Comparison of ENCODE assay signal across 8 cellular contexts in the genomic region with DNA sequence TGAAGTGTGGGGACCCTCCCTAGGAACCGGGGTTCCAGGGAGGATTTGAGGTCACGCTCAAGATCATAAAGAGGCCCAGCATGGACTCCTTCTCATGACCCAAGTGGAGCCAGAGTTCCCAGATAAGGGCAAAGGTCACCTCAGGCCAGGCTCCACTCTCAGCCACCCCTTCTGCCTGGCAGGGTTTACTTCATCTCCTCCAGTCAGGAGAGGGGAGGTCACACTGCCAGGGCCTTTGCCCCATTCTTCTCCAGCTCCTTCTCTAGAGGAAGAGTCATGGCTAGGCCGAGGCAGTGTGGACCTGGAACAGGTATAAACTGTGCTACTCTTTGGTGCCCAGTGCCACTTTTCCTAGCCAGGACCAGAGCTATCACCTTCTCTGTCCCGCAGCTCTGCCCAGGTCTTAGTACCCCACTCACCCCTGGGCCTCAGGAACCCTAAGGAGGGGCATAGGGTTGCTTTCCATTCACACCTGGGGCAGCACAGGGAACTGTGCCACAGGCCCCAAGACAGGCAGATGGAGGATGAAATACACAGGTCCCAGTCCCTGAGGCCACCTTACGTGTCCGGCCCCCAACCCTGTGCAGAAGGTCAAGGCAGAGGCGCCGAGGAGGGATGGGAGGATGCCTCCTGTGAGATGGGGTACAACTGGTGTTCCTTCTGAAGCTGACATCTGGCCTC. TPM values are rescaled to one million over a fixed set of nuclear protein-coding genes. Genes with fewer than 3 reads are reported as not detected.
DNase-seq lines count a peak whose midpoint lies in the region; ATAC-seq and TF ChIP-seq lines count a peak whose summit lies in the region.

No MANE protein-coding gene starts in this region.

- POLR2A ChIA-PET in Panc1 (lab: Charles Lee) = no interaction called here

- CTCF ChIA-PET in Panc1 (lab: Charles Lee) = no interaction called here

- H3K9me3 ChIP-seq in Panc1 (ENCODE audit: control insufficient read depth, insufficient read depth, low read depth, low read length) = no peaks in the 10 kb centered on the region
- H3K9me3 ChIP-seq in esophagus squamous epithelium = no peaks in the 10 kb centered on the region
- no peaks in the 10 kb centered on the region for H3K9me3 ChIP-seq in prostate gland

- no peak for ATAC-seq in Panc1
- ATAC-seq in HG02798 (IDR thresholded peaks at IDR 0.05; ENCODE audit: poor library complexity, unreplicated experiment) = no peak

- in situ Hi-C loops in Panc1 (cut with HindIII; ENCODE audit: low pct_unique_long_range_greater_than_20kb, low sequenced_read_pairs) = no loop called here

- no peaks in the 10 kb centered on the region for H3K27me3 ChIP-seq in Panc1 (ENCODE audit: control insufficient read depth, insufficient read depth, low read length)
- H3K27me3 ChIP-seq in esophagus squamous epithelium = no peaks in the 10 kb centered on the region
- no peaks in the 10 kb centered on the region for H3K27me3 ChIP-seq in prostate gland (replicated peaks; ENCODE audit: insufficient read depth)

- TF ChIP-seq POLR2A in esophagus squamous epithelium (IDR thresholded peaks at IDR 0.05) (no peak), prostate gland (IDR thresholded peaks at IDR 0.05) (no peak)

- 88 to 100% methylated on average over 3 to 7 of the region's 8 CpGs for WGBS in esophagus squamous epithelium, 2 donors
- 78% methylated on average over 8 of the region's 8 CpGs for WGBS in prostate gland

- H3K27ac ChIP-seq in Panc1 (ENCODE audit: low read length) (peak overlapping the region; percentile 78), esophagus squamous epithelium (peak overlapping the region; percentile 75 to 91 (median 88)), prostate gland (peak overlapping the region; percentile 81 to 91)

- TF ChIP-seq CTCF in Panc1 (IDR thresholded peaks at IDR 0.05) (no peak), esophagus squamous epithelium (IDR thresholded peaks at IDR 0.05) (no peak), prostate gland (IDR thresholded peaks at IDR 0.05) (no peak)

- H3K36me3 ChIP-seq in Panc1 (ENCODE audit: control insufficient read depth, insufficient read depth, low read length) (no peaks in the 10 kb centered on the region; the same call in 1 of the 2 replicates), esophagus squamous epithelium (no peaks in the 10 kb centered on the region), prostate gland (no peaks in the 10 kb centered on the region)

- DNase-seq in Panc1 (ENCODE audit: low read depth, low spot score) (no peak), esophagus squamous epithelium (lab: John Stamatoyannopoulos, UW) (no peak), prostate gland (ENCODE audit: low spot score) (no peak), head of caudate nucleus (no peak), SIG-M5 treated with dmso at 0.1 percent for 504 hours (lab: John Stamatoyannopoulos, UW; ENCODE audit: unreplicated experiment) (no peak), kidney glomerular epithelial cell (lab: John Stamatoyannopoulos, UW) (no peak)

- H3K4me1 ChIP-seq in Panc1 (ENCODE audit: control insufficient read depth, insufficient read depth, low read length) (peaks cover 20% of the 10 kb centered on the region), esophagus squamous epithelium (peaks cover 23 to 89% (median 41%) of the 10 kb centered on the region in 3 donors), prostate gland (replicated peaks) (peaks cover 7% of the 10 kb centered on the region)

- no TSS peak for BruUV-seq in Panc1 (replicated peaks; lab: Mats Ljungman, UMichigan)

- intact Hi-C loops in Panc1 (cut with micrococcal nuclease; ENCODE audit: unreplicated experiment) = no loop called here
- intact Hi-C loops in esophagus squamous epithelium (cut with DNase I) = no loop called here
- intact Hi-C loops in prostate gland (cut with DNase I) = no loop called here
- intact Hi-C loops in head of caudate nucleus (cut with DNase I) = no loop called here

- H3K4me3 ChIP-seq in GM08714 (ENCODE audit: low read length) = peak overlapping the region; percentile 55; the same call in 1 of the 2 replicates
- H3K4me3 ChIP-seq in Panc1 (ENCODE audit: low read depth in 2 of 2, low read length in 2 of 2) = peak overlapping the region; percentile 58 to 66
- H3K4me3 ChIP-seq in esophagus squamous epithelium = peak overlapping the region; percentile 42 to 87 (median 65)
- H3K4me3 ChIP-seq in prostate gland = peak overlapping the region; percentile 67 to 68

RNA-seq across cellular contexts. Expression of a gene that starts 0.9 kb away (rescaled TPM):
- total RNA-seq in Panc1 (2021; ENCODE audit: unreplicated experiment) = 17.2 TPM
- 35.8 TPM for polyA plus RNA-seq in Panc1 (2012; ENCODE audit: insufficient read length)
- total RNA-seq in esophagus squamous epithelium = 10 to 100 TPM in 3 of 4 donors, 1 to 10 TPM in 1; 7.0 to 26.3 (median 19.0) TPM
- 100 to 1,000 TPM in 1 of 2 donors, 10 to 100 TPM in 1; 49.0 to 111 TPM for total RNA-seq in prostate gland

RNA-seq across cellular contexts. Expression of a gene that starts 27.8 kb away (rescaled TPM):
- total RNA-seq in Panc1 (2021; ENCODE audit: unreplicated experiment) (167 TPM), esophagus squamous epithelium (100 to 1,000 TPM in 1 of 4 donors, 10 to 100 TPM in 3; 63.4 to 136 (median 77.9) TPM), prostate gland (10 to 100 TPM; 67.6 to 76.6 TPM)
- 160 TPM for polyA plus RNA-seq in Panc1 (2012; ENCODE audit: insufficient read length)

RNA-seq across cellular contexts. Expression of a gene that starts 43.5 kb away (rescaled TPM):
- total RNA-seq in Panc1 (2021; ENCODE audit: unreplicated experiment) (not detected), esophagus squamous epithelium (under 1 TPM in 2 of 4 donors, not detected in 2; 0.19 to 0.80 TPM), prostate gland (1 to 10 TPM in 1 of 2 donors, under 1 TPM in 1; 0.51 to 1.6 TPM)
- polyA plus RNA-seq in Panc1 (2012; ENCODE audit: insufficient read length) = 0.92 TPM

RNA-seq across cellular contexts. Expression of a gene that starts 52.1 kb away (rescaled TPM):
- total RNA-seq in Panc1 (2021; ENCODE audit: unreplicated experiment) = 15.3 TPM
- polyA plus RNA-seq in Panc1 (2012; ENCODE audit: insufficient read length) = 7.8 TPM
- 1 to 10 TPM in 2 of 4 donors, under 1 TPM in 2; 0.57 to 2.7 (median 1.1) TPM for total RNA-seq in esophagus squamous epithelium
- 10 to 100 TPM in 1 of 2 donors, under 1 TPM in 1; 0.23 to 13.6 TPM for total RNA-seq in prostate gland

RNA-seq across cellular contexts. Expression of a gene that starts 52.2 kb away (rescaled TPM):
- 136 TPM for total RNA-seq in Panc1 (2021; ENCODE audit: unreplicated experiment)
- 132 TPM for polyA plus RNA-seq in Panc1 (2012; ENCODE audit: insufficient read length)
- 10 to 100 TPM; 58.0 to 77.7 (median 74.5) TPM for total RNA-seq in esophagus squamous epithelium
- total RNA-seq in prostate gland = 10 to 100 TPM; 63.3 to 69.6 TPM
